1 cellular context compared by ENCODE assay signal in the genomic region with DNA sequence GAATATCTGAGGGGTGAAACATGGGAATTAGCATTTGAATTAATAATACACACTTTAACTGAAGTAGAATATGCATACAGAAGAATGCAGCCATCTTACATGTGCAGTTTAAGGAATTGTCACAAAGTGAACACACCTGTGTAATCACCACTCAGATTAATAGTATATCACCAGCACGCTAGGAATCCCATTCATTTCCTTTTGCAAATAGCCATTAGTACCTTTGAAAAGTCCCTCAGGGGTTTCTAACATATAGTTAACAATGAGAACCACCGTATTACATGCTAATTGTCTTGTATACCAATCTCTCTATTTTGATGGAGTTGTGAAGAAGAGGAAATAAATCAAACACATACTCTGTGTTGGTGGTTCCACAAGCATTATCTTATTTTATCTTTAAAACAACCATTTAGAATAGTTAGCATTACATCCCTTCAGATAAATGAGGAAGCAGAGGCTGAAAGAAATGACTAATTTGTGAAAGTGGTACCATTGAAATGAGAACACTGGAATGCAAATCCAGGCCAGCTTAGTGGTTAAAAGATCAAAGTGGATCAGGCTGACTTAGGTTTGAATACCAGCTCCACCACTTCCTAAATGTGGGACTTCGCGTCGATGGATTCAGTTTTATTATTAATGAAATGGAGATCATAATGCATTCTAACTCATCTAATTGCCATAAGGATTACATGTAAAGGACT.
TF ChIP-seq lines count a peak whose summit lies in the region.

No MANE protein-coding gene starts in this region.

TF ChIP-seq in GM12878, 131 proteins besides CTCF, POLR2A, EP300 and RAD21 (continued from another document and continues in another):
- TF ChIP-seq, protein P1, sequence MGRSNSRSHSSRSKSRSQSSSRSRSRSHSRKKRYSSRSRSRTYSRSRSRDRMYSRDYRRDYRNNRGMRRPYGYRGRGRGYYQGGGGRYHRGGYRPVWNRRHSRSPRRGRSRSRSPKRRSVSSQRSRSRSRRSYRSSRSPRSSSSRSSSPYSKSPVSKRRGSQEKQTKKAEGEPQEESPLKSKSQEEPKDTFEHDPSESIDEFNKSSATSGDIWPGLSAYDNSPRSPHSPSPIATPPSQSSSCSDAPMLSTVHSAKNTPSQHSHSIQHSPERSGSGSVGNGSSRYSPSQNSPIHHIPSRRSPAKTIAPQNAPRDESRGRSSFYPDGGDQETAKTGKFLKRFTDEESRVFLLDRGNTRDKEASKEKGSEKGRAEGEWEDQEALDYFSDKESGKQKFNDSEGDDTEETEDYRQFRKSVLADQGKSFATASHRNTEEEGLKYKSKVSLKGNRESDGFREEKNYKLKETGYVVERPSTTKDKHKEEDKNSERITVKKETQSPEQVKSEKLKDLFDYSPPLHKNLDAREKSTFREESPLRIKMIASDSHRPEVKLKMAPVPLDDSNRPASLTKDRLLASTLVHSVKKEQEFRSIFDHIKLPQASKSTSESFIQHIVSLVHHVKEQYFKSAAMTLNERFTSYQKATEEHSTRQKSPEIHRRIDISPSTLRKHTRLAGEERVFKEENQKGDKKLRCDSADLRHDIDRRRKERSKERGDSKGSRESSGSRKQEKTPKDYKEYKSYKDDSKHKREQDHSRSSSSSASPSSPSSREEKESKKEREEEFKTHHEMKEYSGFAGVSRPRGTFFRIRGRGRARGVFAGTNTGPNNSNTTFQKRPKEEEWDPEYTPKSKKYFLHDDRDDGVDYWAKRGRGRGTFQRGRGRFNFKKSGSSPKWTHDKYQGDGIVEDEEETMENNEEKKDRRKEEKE (IDR thresholded peaks at IDR 0.05), result no peak
- TF ChIP-seq CHD2 (IDR thresholded peaks at IDR 0.05; ENCODE audit: borderline replicate concordance, low read depth, low read length) (no peak; the same call in 1 of the 2 replicates), ZNF274 (IDR thresholded peaks at IDR 0.05; ENCODE audit: insufficient read depth, insufficient read length) (no peak), GABPA (IDR thresholded peaks at IDR 0.05; ENCODE audit: low read depth) (no peak), BRCA1 (IDR thresholded peaks at IDR 0.05; ENCODE audit: low read depth, low read length) (no peak), SUZ12 (IDR thresholded peaks at IDR 0.05; ENCODE audit: unreplicated experiment) (no peak), HSF1 (IDR thresholded peaks at IDR 0.05; ENCODE audit: low read depth, low read length) (no peak), SMAD1 (IDR thresholded peaks at IDR 0.05; ENCODE audit: low read depth, partially characterized antibody) (no peak), STAT1 (conservative IDR thresholded peaks at IDR 0.05) (no peak), CREM (IDR thresholded peaks at IDR 0.05; ENCODE audit: low read depth) (peak; percentile 68; the same call in 1 of the 2 replicates), IKZF2 (IDR thresholded peaks at IDR 0.05) (peak; percentile 95 to 96), KAT2A (conservative IDR thresholded peaks at IDR 0.05; ENCODE audit: control insufficient read depth, low read depth, low read length) (no peak), ELK1 (IDR thresholded peaks at IDR 0.05; ENCODE audit: low read depth, low read length) (no peak), NRF1 (conservative IDR thresholded peaks at IDR 0.05; ENCODE audit: low read depth, low read length) (no peak), MTA3 (IDR thresholded peaks at IDR 0.05; ENCODE audit: borderline replicate concordance, low read length) (no peak), YBX1 (IDR thresholded peaks at IDR 0.05) (no peak), ZNF687 (IDR thresholded peaks at IDR 0.05) (no peak), BCL11A (IDR thresholded peaks at IDR 0.05; ENCODE audit: low read depth, low read length) (peak; percentile 57; the same call in 1 of the 2 replicates), BHLHE40 (IDR thresholded peaks at IDR 0.05; ENCODE audit: borderline replicate concordance in 1 of 2, low read depth in 2 of 2, low read length in 1 of 2) (peak; percentile 16 to 30; a peak in 2 of 4 replicates), CBX3 (IDR thresholded peaks at IDR 0.05; ENCODE audit: borderline replicate concordance, low read depth) (no peak), CEBPB (IDR thresholded peaks at IDR 0.05; ENCODE audit: borderline replicate concordance in 1 of 2, low read depth in 2 of 2, low read length in 2 of 2) (no peak), NR2C1 (IDR thresholded peaks at IDR 0.05) (no peak), ZNF207 (IDR thresholded peaks at IDR 0.05; ENCODE audit: borderline replicate concordance) (no peak), WRNIP1 (IDR thresholded peaks at IDR 0.05; ENCODE audit: borderline replicate concordance, low read depth, low read length) (no peak), TBL1XR1 (IDR thresholded peaks at IDR 0.05; ENCODE audit: low read depth, low read length) (peak; percentile 64; the same call in 1 of the 2 replicates), SP1 (IDR thresholded peaks at IDR 0.05; ENCODE audit: low read depth, low read length) (no peak), DPF2 (IDR thresholded peaks at IDR 0.05) (peak; percentile 92), CREB1 (IDR thresholded peaks at IDR 0.05; ENCODE audit: low read depth) (no peak), ZNF384 (IDR thresholded peaks at IDR 0.05; ENCODE audit: borderline replicate concordance, low read depth, low read length) (no peak), NFIC (IDR thresholded peaks at IDR 0.05; ENCODE audit: low read depth, low read length) (peak; percentile 82), HCFC1 (IDR thresholded peaks at IDR 0.05; ENCODE audit: low read length) (no peak), ZSCAN29 (IDR thresholded peaks at IDR 0.05) (no peak), MTA2 (IDR thresholded peaks at IDR 0.05; ENCODE audit: low read depth) (peak; percentile 91), PAX5 (IDR thresholded peaks at IDR 0.05; ENCODE audit: borderline replicate concordance, low read depth, low read length) (no peak), CHD4 (IDR thresholded peaks at IDR 0.05) (no peak)
- TF ChIP-seq, protein P2, sequence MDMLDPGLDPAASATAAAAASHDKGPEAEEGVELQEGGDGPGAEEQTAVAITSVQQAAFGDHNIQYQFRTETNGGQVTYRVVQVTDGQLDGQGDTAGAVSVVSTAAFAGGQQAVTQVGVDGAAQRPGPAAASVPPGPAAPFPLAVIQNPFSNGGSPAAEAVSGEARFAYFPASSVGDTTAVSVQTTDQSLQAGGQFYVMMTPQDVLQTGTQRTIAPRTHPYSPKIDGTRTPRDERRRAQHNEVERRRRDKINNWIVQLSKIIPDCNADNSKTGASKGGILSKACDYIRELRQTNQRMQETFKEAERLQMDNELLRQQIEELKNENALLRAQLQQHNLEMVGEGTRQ (IDR thresholded peaks at IDR 0.05; ENCODE audit: borderline replicate concordance, low read depth, low read length), result no peak
- TF ChIP-seq, protein P3, sequence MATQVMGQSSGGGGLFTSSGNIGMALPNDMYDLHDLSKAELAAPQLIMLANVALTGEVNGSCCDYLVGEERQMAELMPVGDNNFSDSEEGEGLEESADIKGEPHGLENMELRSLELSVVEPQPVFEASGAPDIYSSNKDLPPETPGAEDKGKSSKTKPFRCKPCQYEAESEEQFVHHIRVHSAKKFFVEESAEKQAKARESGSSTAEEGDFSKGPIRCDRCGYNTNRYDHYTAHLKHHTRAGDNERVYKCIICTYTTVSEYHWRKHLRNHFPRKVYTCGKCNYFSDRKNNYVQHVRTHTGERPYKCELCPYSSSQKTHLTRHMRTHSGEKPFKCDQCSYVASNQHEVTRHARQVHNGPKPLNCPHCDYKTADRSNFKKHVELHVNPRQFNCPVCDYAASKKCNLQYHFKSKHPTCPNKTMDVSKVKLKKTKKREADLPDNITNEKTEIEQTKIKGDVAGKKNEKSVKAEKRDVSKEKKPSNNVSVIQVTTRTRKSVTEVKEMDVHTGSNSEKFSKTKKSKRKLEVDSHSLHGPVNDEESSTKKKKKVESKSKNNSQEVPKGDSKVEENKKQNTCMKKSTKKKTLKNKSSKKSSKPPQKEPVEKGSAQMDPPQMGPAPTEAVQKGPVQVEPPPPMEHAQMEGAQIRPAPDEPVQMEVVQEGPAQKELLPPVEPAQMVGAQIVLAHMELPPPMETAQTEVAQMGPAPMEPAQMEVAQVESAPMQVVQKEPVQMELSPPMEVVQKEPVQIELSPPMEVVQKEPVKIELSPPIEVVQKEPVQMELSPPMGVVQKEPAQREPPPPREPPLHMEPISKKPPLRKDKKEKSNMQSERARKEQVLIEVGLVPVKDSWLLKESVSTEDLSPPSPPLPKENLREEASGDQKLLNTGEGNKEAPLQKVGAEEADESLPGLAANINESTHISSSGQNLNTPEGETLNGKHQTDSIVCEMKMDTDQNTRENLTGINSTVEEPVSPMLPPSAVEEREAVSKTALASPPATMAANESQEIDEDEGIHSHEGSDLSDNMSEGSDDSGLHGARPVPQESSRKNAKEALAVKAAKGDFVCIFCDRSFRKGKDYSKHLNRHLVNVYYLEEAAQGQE (IDR thresholded peaks at IDR 0.05; ENCODE audit: low read depth, low read length), result no peak
- TF ChIP-seq, protein P4, sequence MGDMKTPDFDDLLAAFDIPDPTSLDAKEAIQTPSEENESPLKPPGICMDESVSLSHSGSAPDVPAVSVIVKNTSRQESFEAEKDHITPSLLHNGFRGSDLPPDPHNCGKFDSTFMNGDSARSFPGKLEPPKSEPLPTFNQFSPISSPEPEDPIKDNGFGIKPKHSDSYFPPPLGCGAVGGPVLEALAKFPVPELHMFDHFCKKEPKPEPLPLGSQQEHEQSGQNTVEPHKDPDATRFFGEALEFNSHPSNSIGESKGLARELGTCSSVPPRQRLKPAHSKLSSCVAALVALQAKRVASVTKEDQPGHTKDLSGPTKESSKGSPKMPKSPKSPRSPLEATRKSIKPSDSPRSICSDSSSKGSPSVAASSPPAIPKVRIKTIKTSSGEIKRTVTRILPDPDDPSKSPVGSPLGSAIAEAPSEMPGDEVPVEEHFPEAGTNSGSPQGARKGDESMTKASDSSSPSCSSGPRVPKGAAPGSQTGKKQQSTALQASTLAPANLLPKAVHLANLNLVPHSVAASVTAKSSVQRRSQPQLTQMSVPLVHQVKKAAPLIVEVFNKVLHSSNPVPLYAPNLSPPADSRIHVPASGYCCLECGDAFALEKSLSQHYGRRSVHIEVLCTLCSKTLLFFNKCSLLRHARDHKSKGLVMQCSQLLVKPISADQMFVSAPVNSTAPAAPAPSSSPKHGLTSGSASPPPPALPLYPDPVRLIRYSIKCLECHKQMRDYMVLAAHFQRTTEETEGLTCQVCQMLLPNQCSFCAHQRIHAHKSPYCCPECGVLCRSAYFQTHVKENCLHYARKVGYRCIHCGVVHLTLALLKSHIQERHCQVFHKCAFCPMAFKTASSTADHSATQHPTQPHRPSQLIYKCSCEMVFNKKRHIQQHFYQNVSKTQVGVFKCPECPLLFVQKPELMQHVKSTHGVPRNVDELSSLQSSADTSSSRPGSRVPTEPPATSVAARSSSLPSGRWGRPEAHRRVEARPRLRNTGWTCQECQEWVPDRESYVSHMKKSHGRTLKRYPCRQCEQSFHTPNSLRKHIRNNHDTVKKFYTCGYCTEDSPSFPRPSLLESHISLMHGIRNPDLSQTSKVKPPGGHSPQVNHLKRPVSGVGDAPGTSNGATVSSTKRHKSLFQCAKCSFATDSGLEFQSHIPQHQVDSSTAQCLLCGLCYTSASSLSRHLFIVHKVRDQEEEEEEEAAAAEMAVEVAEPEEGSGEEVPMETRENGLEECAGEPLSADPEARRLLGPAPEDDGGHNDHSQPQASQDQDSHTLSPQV (IDR thresholded peaks at IDR 0.05), result no peak
- TF ChIP-seq, protein P5, sequence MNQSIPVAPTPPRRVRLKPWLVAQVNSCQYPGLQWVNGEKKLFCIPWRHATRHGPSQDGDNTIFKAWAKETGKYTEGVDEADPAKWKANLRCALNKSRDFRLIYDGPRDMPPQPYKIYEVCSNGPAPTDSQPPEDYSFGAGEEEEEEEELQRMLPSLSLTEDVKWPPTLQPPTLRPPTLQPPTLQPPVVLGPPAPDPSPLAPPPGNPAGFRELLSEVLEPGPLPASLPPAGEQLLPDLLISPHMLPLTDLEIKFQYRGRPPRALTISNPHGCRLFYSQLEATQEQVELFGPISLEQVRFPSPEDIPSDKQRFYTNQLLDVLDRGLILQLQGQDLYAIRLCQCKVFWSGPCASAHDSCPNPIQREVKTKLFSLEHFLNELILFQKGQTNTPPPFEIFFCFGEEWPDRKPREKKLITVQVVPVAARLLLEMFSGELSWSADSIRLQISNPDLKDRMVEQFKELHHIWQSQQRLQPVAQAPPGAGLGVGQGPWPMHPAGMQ (IDR thresholded peaks at IDR 0.05; ENCODE audit: borderline replicate concordance), result no peak
